26 cellular contexts compared by ENCODE assay signal in the genomic region with DNA sequence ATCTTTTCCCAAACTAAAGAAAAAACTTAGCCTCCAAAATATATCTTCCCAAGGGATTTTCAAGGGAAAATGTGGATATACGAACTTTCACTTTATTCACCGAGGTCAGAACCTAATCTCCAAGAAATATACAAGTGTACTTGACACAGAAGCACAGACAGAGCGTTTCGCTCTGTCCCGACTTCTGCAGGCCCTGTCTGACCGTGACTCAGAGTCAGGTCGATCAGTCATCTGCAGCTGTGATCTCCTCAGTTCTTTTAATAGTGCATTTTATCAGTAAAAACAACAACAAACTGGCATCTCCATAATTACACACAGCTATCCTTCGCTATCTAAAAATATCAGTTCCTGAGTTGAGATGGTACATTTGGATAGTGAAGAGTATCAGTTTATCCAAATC.
"Had no signal": no experiment of that assay in that cellular context is flagged by ENCODE, and none has a peak within 500 bp of the region (broad histone marks: within the 10 kb centered on the region; RNA-seq: fewer than 3 reads in every experiment).

No MANE protein-coding gene starts in this region.

- H3K4me3 ChIP-seq: K562 had no signal

- ATAC-seq: activated CD8-positive, alpha-beta memory T cell treated with anti-CD3 and anti-CD28 coated beads, Interleukin-2, amount 10 ng/mL, durations not matched to agents 7 days and 5 days; activated naive CD4-positive, alpha-beta T cell treated with anti-CD3 and anti-CD28 coated beads, Interleukin-2, amount 50 U/mL, for 72 hours; activated naive CD8-positive, alpha-beta T cell treated with anti-CD3 and anti-CD28 coated beads, Interleukin-2, amount 50 U/mL, for 24 hours; activated T-cell treated with anti-CD3 and anti-CD28 coated beads, Interleukin-2, amount 50 U/mL, for 4 hours; K562; PC-3; T-helper 17 cell; WTC11 had no signal

- DNase-seq: activated CD4-positive, alpha-beta T cell treated with anti-CD3 and anti-CD28 coated beads, Interleukin-2, amount 10 ng/mL, durations not matched to agents 24 days and 14 days; activated CD4-positive, alpha-beta T cell treated with anti-CD3 and anti-CD28 coated beads, Interleukin-2, amount 50 U/mL, for 48 hours; activated CD4-positive, CD25-positive, alpha-beta regulatory T cell treated with anti-CD3 and anti-CD28 coated beads, Interleukin-2, amount 50 U/mL, for 72 hours; activated CD8-positive, alpha-beta memory T cell treated with anti-CD3 and anti-CD28 coated beads, Interleukin-2, amount 10 ng/mL, durations not matched to agents 7 days and 5 days; activated effector memory CD4-positive, alpha-beta T cell treated with anti-CD3 and anti-CD28 coated beads, Interleukin-2, amount 50 U/mL, for 16 hours; activated naive CD4-positive, alpha-beta T cell treated with Interleukin-2 at 50 U/mL for 16 hours; activated naive CD8-positive, alpha-beta T cell treated with anti-CD3 and anti-CD28 coated beads, Interleukin-2, amount 50 U/mL, for 24 hours; activated T-cell treated with anti-CD3 and anti-CD28 coated beads, Interleukin-2, amount 50 U/mL, for 4 hours; amygdala; caudate nucleus; Karpas-422; MV-4-11; NCI-H1092 treated with DMSO at 0.1 percent for 48 hours; NCI-H1417 treated with DMSO at 0.1 percent for 48 hours; NCI-H1694; NCI-H2029; NCI-H345; NCI-H510A treated with DMSO at 0.1 percent for 48 hours; NCI-H69; PC-3; SIG-M5; T-helper 17 cell; T-helper 9 cell had no signal
